Comparison of ENCODE assay signal across 1 cellular context in genomic region chr20:4929686-4930397, GRCh38.
A peak's percentile ranks its signal among the peaks of the same experiment; 100 is the strongest.
TF ChIP-seq lines count a peak whose summit lies in the region.

No MANE protein-coding gene starts in this region.

TF ChIP-seq in GM12878, 131 proteins besides CTCF, POLR2A, EP300 and RAD21:
- TF ChIP-seq RUNX3 (IDR thresholded peaks at IDR 0.05; ENCODE audit: low read length) (peak; percentile 15; the same call in 1 of the 2 replicates), FOXM1 (IDR thresholded peaks at IDR 0.05; ENCODE audit: low read depth, low read length) (no peak), SPI1 (IDR thresholded peaks at IDR 0.05; ENCODE audit: borderline replicate concordance, insufficient read depth, low read depth, low read length) (peak; percentile 52; the same call in 1 of the 2 replicates), CBX5 (IDR thresholded peaks at IDR 0.05; ENCODE audit: low read depth) (no peak), NR2C2 (IDR thresholded peaks at IDR 0.05; ENCODE audit: borderline replicate concordance, control insufficient read depth, insufficient read length, low read depth) (no peak)
